Comparison of ENCODE assay signal across 1 cellular context in genomic region chr18:58212274-58212673, GRCh38.
TF ChIP-seq lines count a peak whose summit lies in the region.

No MANE protein-coding gene starts in this region.

TF ChIP-seq in GM12878, 131 proteins besides CTCF, POLR2A, EP300 and RAD21 (continued from another document):
- TF ChIP-seq, protein P1, sequence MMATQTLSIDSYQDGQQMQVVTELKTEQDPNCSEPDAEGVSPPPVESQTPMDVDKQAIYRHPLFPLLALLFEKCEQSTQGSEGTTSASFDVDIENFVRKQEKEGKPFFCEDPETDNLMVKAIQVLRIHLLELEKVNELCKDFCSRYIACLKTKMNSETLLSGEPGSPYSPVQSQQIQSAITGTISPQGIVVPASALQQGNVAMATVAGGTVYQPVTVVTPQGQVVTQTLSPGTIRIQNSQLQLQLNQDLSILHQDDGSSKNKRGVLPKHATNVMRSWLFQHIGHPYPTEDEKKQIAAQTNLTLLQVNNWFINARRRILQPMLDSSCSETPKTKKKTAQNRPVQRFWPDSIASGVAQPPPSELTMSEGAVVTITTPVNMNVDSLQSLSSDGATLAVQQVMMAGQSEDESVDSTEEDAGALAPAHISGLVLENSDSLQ (IDR thresholded peaks at IDR 0.05), result 0 out of 2 replicates have a peak, but pooled peaks have one; percentile 4
- no peak for TF ChIP-seq CBX5 (IDR thresholded peaks at IDR 0.05; ENCODE audit: low read depth)
- no peak for TF ChIP-seq USF2 (IDR thresholded peaks at IDR 0.05; ENCODE audit: borderline replicate concordance, low read depth, low read length)
- peak; percentile 38; the same call in 1 of the 2 replicates for TF ChIP-seq IKZF1 (conservative IDR thresholded peaks at IDR 0.05)
- TF ChIP-seq MEF2B (IDR thresholded peaks at IDR 0.05; ENCODE audit: partially characterized antibody, poor library complexity, severe bottlenecking), result peak; percentile 92
- TF ChIP-seq, protein P2, sequence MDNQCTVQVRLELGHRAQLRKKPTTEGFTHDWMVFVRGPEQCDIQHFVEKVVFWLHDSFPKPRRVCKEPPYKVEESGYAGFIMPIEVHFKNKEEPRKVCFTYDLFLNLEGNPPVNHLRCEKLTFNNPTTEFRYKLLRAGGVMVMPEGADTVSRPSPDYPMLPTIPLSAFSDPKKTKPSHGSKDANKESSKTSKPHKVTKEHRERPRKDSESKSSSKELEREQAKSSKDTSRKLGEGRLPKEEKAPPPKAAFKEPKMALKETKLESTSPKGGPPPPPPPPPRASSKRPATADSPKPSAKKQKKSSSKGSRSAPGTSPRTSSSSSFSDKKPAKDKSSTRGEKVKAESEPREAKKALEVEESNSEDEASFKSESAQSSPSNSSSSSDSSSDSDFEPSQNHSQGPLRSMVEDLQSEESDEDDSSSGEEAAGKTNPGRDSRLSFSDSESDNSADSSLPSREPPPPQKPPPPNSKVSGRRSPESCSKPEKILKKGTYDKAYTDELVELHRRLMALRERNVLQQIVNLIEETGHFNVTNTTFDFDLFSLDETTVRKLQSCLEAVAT (IDR thresholded peaks at IDR 0.05), result peak; percentile 58; the same call in 1 of the 2 replicates
- TF ChIP-seq GATAD2B (conservative IDR thresholded peaks at IDR 0.05; ENCODE audit: low read depth), result peak; percentile 84; the same call in 1 of the 2 replicates
- TF ChIP-seq NBN (IDR thresholded peaks at IDR 0.05), result peak; percentile 74
- TF ChIP-seq BACH1 (IDR thresholded peaks at IDR 0.05; ENCODE audit: borderline replicate concordance), result peak; percentile 90
- TF ChIP-seq, protein P3, sequence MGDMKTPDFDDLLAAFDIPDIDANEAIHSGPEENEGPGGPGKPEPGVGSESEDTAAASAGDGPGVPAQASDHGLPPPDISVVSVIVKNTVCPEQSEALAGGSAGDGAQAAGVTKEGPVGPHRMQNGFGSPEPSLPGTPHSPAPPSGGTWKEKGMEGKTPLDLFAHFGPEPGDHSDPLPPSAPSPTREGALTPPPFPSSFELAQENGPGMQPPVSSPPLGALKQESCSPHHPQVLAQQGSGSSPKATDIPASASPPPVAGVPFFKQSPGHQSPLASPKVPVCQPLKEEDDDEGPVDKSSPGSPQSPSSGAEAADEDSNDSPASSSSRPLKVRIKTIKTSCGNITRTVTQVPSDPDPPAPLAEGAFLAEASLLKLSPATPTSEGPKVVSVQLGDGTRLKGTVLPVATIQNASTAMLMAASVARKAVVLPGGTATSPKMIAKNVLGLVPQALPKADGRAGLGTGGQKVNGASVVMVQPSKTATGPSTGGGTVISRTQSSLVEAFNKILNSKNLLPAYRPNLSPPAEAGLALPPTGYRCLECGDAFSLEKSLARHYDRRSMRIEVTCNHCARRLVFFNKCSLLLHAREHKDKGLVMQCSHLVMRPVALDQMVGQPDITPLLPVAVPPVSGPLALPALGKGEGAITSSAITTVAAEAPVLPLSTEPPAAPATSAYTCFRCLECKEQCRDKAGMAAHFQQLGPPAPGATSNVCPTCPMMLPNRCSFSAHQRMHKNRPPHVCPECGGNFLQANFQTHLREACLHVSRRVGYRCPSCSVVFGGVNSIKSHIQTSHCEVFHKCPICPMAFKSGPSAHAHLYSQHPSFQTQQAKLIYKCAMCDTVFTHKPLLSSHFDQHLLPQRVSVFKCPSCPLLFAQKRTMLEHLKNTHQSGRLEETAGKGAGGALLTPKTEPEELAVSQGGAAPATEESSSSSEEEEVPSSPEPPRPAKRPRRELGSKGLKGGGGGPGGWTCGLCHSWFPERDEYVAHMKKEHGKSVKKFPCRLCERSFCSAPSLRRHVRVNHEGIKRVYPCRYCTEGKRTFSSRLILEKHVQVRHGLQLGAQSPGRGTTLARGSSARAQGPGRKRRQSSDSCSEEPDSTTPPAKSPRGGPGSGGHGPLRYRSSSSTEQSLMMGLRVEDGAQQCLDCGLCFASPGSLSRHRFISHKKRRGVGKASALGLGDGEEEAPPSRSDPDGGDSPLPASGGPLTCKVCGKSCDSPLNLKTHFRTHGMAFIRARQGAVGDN (IDR thresholded peaks at IDR 0.05), result peak; percentile 73
- TF ChIP-seq CHD2 (IDR thresholded peaks at IDR 0.05; ENCODE audit: borderline replicate concordance, low read depth, low read length), result 0 out of 2 replicates have a peak, but pooled peaks have one; percentile 16
- TF ChIP-seq ATF7 (IDR thresholded peaks at IDR 0.05; ENCODE audit: low read depth), result peak; percentile 73
- no peak for TF ChIP-seq CHD4 (IDR thresholded peaks at IDR 0.05)
- TF ChIP-seq BRCA1 (IDR thresholded peaks at IDR 0.05; ENCODE audit: low read depth, low read length), result no peak
- 0 out of 2 replicates have a peak, but pooled peaks have one; percentile 37 for TF ChIP-seq HDGF (IDR thresholded peaks at IDR 0.05)
- TF ChIP-seq, protein P4, sequence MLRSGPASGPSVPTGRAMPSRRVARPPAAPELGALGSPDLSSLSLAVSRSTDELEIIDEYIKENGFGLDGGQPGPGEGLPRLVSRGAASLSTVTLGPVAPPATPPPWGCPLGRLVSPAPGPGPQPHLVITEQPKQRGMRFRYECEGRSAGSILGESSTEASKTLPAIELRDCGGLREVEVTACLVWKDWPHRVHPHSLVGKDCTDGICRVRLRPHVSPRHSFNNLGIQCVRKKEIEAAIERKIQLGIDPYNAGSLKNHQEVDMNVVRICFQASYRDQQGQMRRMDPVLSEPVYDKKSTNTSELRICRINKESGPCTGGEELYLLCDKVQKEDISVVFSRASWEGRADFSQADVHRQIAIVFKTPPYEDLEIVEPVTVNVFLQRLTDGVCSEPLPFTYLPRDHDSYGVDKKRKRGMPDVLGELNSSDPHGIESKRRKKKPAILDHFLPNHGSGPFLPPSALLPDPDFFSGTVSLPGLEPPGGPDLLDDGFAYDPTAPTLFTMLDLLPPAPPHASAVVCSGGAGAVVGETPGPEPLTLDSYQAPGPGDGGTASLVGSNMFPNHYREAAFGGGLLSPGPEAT (IDR thresholded peaks at IDR 0.05; ENCODE audit: low read depth), result peak; percentile 87; the same call in 1 of the 2 replicates
- TF ChIP-seq RAD51 (IDR thresholded peaks at IDR 0.05), result peak; percentile 83
- TF ChIP-seq POLR2AphosphoS5 (IDR thresholded peaks at IDR 0.05; ENCODE audit: low read length), result no peak
- peak; percentile 82 for TF ChIP-seq SMAD1 (IDR thresholded peaks at IDR 0.05; ENCODE audit: low read depth, partially characterized antibody)
- peak; percentile 58 for TF ChIP-seq SKIL (IDR thresholded peaks at IDR 0.05; ENCODE audit: low read depth, poor library complexity, severe bottlenecking)
- peak; percentile 21; the same call in 1 of the 2 replicates for TF ChIP-seq ZNF592 (IDR thresholded peaks at IDR 0.05)
- no peak for TF ChIP-seq EZH2 (IDR thresholded peaks at IDR 0.05; ENCODE audit: borderline replicate concordance, control insufficient read depth, low read depth, low read length)
- peak; percentile 46 to 69; a peak in 3 of 4 replicates for TF ChIP-seq IKZF2 (IDR thresholded peaks at IDR 0.05)
- peak; percentile 61 for TF ChIP-seq RELA (IDR thresholded peaks at IDR 0.05; ENCODE audit: borderline replicate concordance, partially characterized antibody)
- peak; percentile 71; the same call in 1 of the 2 replicates for TF ChIP-seq MTA2 (IDR thresholded peaks at IDR 0.05; ENCODE audit: low read depth)
- TF ChIP-seq BHLHE40 (IDR thresholded peaks at IDR 0.05; ENCODE audit: borderline replicate concordance in 1 of 2, low read depth in 2 of 2, low read length in 1 of 2), result peak; percentile 82 to 90
- TF ChIP-seq, protein P5, sequence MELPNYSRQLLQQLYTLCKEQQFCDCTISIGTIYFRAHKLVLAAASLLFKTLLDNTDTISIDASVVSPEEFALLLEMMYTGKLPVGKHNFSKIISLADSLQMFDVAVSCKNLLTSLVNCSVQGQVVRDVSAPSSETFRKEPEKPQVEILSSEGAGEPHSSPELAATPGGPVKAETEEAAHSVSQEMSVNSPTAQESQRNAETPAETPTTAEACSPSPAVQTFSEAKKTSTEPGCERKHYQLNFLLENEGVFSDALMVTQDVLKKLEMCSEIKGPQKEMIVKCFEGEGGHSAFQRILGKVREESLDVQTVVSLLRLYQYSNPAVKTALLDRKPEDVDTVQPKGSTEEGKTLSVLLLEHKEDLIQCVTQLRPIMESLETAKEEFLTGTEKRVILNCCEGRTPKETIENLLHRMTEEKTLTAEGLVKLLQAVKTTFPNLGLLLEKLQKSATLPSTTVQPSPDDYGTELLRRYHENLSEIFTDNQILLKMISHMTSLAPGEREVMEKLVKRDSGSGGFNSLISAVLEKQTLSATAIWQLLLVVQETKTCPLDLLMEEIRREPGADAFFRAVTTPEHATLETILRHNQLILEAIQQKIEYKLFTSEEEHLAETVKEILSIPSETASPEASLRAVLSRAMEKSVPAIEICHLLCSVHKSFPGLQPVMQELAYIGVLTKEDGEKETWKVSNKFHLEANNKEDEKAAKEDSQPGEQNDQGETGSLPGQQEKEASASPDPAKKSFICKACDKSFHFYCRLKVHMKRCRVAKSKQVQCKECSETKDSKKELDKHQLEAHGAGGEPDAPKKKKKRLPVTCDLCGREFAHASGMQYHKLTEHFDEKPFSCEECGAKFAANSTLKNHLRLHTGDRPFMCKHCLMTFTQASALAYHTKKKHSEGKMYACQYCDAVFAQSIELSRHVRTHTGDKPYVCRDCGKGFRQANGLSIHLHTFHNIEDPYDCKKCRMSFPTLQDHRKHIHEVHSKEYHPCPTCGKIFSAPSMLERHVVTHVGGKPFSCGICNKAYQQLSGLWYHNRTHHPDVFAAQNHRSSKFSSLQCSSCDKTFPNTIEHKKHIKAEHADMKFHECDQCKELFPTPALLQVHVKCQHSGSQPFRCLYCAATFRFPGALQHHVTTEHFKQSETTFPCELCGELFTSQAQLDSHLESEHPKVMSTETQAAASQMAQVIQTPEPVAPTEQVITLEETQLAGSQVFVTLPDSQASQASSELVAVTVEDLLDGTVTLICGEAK (IDR thresholded peaks at IDR 0.05; ENCODE audit: borderline replicate concordance), result peak; percentile 44; the same call in 1 of the 2 replicates
